ENCODE assay signal across 1 cellular context in the genomic region with DNA sequence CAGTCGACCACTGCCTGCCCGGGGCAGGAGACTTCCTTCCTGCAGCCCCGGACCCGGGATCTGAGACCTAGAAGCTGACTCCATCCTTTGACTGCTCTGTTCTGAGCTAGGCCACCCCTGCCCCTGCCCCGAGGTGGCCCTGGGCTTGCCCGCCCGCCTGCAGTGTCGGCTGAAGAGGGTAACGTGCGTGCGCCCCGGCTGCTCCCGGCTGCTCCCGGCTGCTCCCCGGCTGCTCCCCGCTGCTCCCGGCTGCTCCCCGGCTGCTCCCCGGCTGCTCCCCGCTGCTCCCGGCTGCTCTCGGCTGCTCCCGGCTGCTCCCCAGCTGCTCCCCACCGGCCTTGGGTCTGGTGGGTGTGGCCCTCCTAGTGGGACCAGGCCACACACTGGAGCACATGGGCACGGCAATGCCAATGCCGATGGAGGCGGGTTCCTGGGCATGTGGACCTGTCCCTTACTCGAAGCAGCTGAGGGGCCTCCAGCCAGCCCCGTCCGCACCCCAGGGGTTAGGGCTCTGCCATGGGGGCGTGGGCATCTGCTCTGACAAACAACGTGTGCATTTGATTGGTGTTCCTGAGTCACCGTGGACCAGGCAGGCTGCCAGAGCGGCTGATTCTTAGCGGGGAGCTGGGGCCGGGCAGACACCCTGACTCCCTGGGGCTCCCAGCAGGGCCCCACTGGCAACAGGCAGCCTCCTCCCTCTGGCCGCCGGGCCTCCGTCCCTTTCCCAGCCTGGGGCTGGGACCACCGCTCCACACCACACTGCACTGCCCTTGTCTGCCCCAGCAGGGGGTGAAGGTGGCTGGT.
TF ChIP-seq lines count a peak whose summit lies in the region.

No MANE protein-coding gene starts in this region.

TF ChIP-seq in HepG2, 621 proteins besides CTCF, POLR2A, EP300 and RAD21 (continued from another document and continues in another):
- TF ChIP-seq, protein P1, sequence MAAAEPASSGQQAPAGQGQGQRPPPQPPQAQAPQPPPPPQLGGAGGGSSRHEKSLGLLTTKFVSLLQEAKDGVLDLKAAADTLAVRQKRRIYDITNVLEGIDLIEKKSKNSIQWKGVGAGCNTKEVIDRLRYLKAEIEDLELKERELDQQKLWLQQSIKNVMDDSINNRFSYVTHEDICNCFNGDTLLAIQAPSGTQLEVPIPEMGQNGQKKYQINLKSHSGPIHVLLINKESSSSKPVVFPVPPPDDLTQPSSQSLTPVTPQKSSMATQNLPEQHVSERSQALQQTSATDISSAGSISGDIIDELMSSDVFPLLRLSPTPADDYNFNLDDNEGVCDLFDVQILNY (CRISPR knock-in tag; conservative IDR thresholded peaks at IDR 0.05) = no peak
- TF ChIP-seq MEF2D (CRISPR knock-in tag; IDR thresholded peaks at IDR 0.05) (no peak), FOXC1 (CRISPR knock-in tag; IDR thresholded peaks at IDR 0.05; ENCODE audit: borderline replicate concordance) (no peak), ZNF530 (CRISPR knock-in tag; IDR thresholded peaks at IDR 0.05; ENCODE audit: low read depth) (no peak), ZNF263 (CRISPR knock-in tag; IDR thresholded peaks at IDR 0.05) (peak; percentile 44; the same call in 1 of the 2 replicates), LCORL (IDR thresholded peaks at IDR 0.05) (no peak), LCORL (CRISPR knock-in tag; IDR thresholded peaks at IDR 0.05) (0 out of 2 replicates have a peak, but pooled peaks have one; percentile 46), FOXJ3 (CRISPR knock-in tag; IDR thresholded peaks at IDR 0.05; ENCODE audit: borderline replicate concordance) (no peak), MED8 (CRISPR knock-in tag; IDR thresholded peaks at IDR 0.05; ENCODE audit: insufficient replicate concordance) (peak; percentile 47), TCF12 (IDR thresholded peaks at IDR 0.05) (no peak), TCF12 (CRISPR knock-in tag; IDR thresholded peaks at IDR 0.05) (peak; percentile 87; the same call in 1 of the 2 replicates), PLRG1 (conservative IDR thresholded peaks at IDR 0.05) (no peak), ZNF335 (CRISPR knock-in tag; IDR thresholded peaks at IDR 0.05) (peak; percentile 38; the same call in 1 of the 2 replicates), ADNP (CRISPR knock-in tag; IDR thresholded peaks at IDR 0.05) (no peak), ZNF564 (CRISPR knock-in tag; IDR thresholded peaks at IDR 0.05) (no peak; the same call in 1 of the 2 replicates), ATM (IDR thresholded peaks at IDR 0.05; ENCODE audit: borderline replicate concordance) (no peak), HDAC1 (CRISPR knock-in tag; IDR thresholded peaks at IDR 0.05) (peak; percentile 67), SYNCRIP (IDR thresholded peaks at IDR 0.05; ENCODE audit: insufficient read depth, low read depth, low read length) (no peak), KDM2A (CRISPR knock-in tag; IDR thresholded peaks at IDR 0.05; ENCODE audit: borderline replicate concordance, low read depth) (no peak), ZNF496 (CRISPR knock-in tag; IDR thresholded peaks at IDR 0.05; ENCODE audit: insufficient replicate concordance) (no peak), FOXK2 (IDR thresholded peaks at IDR 0.05) (no peak), ZNF772 (CRISPR knock-in tag; IDR thresholded peaks at IDR 0.05) (no peak; the same call in 1 of the 2 replicates), SCMH1 (CRISPR knock-in tag; IDR thresholded peaks at IDR 0.05; ENCODE audit: borderline replicate concordance) (no peak), SP2 (CRISPR knock-in tag; IDR thresholded peaks at IDR 0.05) (no peak), PCBP2 (optimal IDR thresholded peaks at IDR 0.05; ENCODE audit: low read depth, low read length, poor library complexity, severe bottlenecking) (no peak), ZNF235 (CRISPR knock-in tag; IDR thresholded peaks at IDR 0.05; ENCODE audit: borderline replicate concordance) (peak; percentile 78; the same call in 1 of the 2 replicates), ZNF816 (CRISPR knock-in tag; IDR thresholded peaks at IDR 0.05; ENCODE audit: borderline replicate concordance) (peak; percentile 90; the same call in 1 of the 2 replicates), HNF4G (IDR thresholded peaks at IDR 0.05; ENCODE audit: borderline replicate concordance, low read depth, low read length) (no peak), HNF4G (CRISPR knock-in tag; IDR thresholded peaks at IDR 0.05; ENCODE audit: borderline replicate concordance, low read depth) (no peak), KDM6A (CRISPR knock-in tag; IDR thresholded peaks at IDR 0.05; ENCODE audit: low read depth) (no peak), ZNF33B (CRISPR knock-in tag; IDR thresholded peaks at IDR 0.05) (no peak; the same call in 1 of the 2 replicates), FOXM1 (CRISPR knock-in tag; IDR thresholded peaks at IDR 0.05) (no peak), ZFX (CRISPR knock-in tag; IDR thresholded peaks at IDR 0.05; ENCODE audit: low read depth) (peak; percentile 55; the same call in 1 of the 2 replicates), ARHGAP35 (CRISPR knock-in tag; IDR thresholded peaks at IDR 0.05; ENCODE audit: borderline replicate concordance) (no peak; the same call in 1 of the 2 replicates), ZNF780A (CRISPR knock-in tag; IDR thresholded peaks at IDR 0.05) (peak; percentile 86; the same call in 1 of the 2 replicates), HNRNPK (IDR thresholded peaks at IDR 0.05; ENCODE audit: low read depth, low read length, poor library complexity, severe bottlenecking) (peak; percentile 41), EED (CRISPR knock-in tag; IDR thresholded peaks at IDR 0.05) (no peak), MLLT10 (CRISPR knock-in tag; IDR thresholded peaks at IDR 0.05) (no peak), ZSCAN29 (CRISPR knock-in tag; conservative IDR thresholded peaks at IDR 0.05) (no peak; the same call in 1 of the 2 replicates)
- TF ChIP-seq, protein P2, sequence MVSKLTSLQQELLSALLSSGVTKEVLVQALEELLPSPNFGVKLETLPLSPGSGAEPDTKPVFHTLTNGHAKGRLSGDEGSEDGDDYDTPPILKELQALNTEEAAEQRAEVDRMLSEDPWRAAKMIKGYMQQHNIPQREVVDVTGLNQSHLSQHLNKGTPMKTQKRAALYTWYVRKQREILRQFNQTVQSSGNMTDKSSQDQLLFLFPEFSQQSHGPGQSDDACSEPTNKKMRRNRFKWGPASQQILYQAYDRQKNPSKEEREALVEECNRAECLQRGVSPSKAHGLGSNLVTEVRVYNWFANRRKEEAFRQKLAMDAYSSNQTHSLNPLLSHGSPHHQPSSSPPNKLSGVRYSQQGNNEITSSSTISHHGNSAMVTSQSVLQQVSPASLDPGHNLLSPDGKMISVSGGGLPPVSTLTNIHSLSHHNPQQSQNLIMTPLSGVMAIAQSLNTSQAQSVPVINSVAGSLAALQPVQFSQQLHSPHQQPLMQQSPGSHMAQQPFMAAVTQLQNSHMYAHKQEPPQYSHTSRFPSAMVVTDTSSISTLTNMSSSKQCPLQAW (CRISPR knock-in tag; IDR thresholded peaks at IDR 0.05) = peak; percentile 44; the same call in 1 of the 2 replicates
- TF ChIP-seq, protein P3, sequence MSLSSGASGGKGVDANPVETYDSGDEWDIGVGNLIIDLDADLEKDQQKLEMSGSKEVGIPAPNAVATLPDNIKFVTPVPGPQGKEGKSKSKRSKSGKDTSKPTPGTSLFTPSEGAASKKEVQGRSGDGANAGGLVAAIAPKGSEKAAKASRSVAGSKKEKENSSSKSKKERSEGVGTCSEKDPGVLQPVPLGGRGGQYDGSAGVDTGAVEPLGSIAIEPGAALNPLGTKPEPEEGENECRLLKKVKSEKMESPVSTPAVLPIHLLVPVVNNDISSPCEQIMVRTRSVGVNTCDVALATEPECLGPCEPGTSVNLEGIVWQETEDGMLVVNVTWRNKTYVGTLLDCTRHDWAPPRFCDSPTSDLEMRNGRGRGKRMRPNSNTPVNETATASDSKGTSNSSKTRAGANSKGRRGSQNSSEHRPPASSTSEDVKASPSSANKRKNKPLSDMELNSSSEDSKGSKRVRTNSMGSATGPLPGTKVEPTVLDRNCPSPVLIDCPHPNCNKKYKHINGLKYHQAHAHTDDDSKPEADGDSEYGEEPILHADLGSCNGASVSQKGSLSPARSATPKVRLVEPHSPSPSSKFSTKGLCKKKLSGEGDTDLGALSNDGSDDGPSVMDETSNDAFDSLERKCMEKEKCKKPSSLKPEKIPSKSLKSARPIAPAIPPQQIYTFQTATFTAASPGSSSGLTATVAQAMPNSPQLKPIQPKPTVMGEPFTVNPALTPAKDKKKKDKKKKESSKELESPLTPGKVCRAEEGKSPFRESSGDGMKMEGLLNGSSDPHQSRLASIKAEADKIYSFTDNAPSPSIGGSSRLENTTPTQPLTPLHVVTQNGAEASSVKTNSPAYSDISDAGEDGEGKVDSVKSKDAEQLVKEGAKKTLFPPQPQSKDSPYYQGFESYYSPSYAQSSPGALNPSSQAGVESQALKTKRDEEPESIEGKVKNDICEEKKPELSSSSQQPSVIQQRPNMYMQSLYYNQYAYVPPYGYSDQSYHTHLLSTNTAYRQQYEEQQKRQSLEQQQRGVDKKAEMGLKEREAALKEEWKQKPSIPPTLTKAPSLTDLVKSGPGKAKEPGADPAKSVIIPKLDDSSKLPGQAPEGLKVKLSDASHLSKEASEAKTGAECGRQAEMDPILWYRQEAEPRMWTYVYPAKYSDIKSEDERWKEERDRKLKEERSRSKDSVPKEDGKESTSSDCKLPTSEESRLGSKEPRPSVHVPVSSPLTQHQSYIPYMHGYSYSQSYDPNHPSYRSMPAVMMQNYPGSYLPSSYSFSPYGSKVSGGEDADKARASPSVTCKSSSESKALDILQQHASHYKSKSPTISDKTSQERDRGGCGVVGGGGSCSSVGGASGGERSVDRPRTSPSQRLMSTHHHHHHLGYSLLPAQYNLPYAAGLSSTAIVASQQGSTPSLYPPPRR (CRISPR knock-in tag; IDR thresholded peaks at IDR 0.05; ENCODE audit: borderline replicate concordance) = peak; percentile 19; the same call in 1 of the 2 replicates
- TF ChIP-seq, protein P4, sequence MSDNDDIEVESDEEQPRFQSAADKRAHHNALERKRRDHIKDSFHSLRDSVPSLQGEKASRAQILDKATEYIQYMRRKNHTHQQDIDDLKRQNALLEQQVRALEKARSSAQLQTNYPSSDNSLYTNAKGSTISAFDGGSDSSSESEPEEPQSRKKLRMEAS (IDR thresholded peaks at IDR 0.05) = peak; percentile 75
- TF ChIP-seq, protein P5, sequence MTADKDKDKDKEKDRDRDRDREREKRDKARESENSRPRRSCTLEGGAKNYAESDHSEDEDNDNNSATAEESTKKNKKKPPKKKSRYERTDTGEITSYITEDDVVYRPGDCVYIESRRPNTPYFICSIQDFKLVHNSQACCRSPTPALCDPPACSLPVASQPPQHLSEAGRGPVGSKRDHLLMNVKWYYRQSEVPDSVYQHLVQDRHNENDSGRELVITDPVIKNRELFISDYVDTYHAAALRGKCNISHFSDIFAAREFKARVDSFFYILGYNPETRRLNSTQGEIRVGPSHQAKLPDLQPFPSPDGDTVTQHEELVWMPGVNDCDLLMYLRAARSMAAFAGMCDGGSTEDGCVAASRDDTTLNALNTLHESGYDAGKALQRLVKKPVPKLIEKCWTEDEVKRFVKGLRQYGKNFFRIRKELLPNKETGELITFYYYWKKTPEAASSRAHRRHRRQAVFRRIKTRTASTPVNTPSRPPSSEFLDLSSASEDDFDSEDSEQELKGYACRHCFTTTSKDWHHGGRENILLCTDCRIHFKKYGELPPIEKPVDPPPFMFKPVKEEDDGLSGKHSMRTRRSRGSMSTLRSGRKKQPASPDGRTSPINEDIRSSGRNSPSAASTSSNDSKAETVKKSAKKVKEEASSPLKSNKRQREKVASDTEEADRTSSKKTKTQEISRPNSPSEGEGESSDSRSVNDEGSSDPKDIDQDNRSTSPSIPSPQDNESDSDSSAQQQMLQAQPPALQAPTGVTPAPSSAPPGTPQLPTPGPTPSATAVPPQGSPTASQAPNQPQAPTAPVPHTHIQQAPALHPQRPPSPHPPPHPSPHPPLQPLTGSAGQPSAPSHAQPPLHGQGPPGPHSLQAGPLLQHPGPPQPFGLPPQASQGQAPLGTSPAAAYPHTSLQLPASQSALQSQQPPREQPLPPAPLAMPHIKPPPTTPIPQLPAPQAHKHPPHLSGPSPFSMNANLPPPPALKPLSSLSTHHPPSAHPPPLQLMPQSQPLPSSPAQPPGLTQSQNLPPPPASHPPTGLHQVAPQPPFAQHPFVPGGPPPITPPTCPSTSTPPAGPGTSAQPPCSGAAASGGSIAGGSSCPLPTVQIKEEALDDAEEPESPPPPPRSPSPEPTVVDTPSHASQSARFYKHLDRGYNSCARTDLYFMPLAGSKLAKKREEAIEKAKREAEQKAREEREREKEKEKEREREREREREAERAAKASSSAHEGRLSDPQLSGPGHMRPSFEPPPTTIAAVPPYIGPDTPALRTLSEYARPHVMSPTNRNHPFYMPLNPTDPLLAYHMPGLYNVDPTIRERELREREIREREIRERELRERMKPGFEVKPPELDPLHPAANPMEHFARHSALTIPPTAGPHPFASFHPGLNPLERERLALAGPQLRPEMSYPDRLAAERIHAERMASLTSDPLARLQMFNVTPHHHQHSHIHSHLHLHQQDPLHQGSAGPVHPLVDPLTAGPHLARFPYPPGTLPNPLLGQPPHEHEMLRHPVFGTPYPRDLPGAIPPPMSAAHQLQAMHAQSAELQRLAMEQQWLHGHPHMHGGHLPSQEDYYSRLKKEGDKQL (CRISPR knock-in tag; IDR thresholded peaks at IDR 0.05; ENCODE audit: low read depth) = no peak
- TF ChIP-seq, protein P6, sequence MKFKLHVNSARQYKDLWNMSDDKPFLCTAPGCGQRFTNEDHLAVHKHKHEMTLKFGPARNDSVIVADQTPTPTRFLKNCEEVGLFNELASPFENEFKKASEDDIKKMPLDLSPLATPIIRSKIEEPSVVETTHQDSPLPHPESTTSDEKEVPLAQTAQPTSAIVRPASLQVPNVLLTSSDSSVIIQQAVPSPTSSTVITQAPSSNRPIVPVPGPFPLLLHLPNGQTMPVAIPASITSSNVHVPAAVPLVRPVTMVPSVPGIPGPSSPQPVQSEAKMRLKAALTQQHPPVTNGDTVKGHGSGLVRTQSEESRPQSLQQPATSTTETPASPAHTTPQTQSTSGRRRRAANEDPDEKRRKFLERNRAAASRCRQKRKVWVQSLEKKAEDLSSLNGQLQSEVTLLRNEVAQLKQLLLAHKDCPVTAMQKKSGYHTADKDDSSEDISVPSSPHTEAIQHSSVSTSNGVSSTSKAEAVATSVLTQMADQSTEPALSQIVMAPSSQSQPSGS (CRISPR knock-in tag; IDR thresholded peaks at IDR 0.05) = no peak; the same call in 1 of the 2 replicates
- TF ChIP-seq, protein P7, sequence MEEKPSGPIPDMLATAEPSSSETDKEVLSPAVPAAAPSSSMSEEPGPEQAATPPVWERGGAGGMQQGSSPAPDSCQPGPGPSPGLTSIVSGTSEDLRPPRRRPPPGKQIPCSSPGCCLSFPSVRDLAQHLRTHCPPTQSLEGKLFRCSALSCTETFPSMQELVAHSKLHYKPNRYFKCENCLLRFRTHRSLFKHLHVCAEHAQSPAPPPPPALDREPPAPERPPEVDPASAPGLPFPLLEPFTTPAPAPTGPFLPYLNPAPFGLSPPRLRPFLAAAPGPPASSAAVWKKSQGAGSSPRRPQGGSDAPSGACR (CRISPR knock-in tag; IDR thresholded peaks at IDR 0.05) = no peak
- TF ChIP-seq, protein P8, sequence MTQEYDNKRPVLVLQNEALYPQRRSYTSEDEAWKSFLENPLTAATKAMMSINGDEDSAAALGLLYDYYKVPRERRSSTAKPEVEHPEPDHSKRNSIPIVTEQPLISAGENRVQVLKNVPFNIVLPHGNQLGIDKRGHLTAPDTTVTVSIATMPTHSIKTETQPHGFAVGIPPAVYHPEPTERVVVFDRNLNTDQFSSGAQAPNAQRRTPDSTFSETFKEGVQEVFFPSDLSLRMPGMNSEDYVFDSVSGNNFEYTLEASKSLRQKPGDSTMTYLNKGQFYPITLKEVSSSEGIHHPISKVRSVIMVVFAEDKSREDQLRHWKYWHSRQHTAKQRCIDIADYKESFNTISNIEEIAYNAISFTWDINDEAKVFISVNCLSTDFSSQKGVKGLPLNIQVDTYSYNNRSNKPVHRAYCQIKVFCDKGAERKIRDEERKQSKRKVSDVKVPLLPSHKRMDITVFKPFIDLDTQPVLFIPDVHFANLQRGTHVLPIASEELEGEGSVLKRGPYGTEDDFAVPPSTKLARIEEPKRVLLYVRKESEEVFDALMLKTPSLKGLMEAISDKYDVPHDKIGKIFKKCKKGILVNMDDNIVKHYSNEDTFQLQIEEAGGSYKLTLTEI (CRISPR knock-in tag; conservative IDR thresholded peaks at IDR 0.05) = no peak
